ENCODE assay signal across 8 cellular contexts in genomic region chr1:32650157-32650751, GRCh38. TPM values are rescaled to one million over a fixed set of nuclear protein-coding genes. Genes with fewer than 3 reads are reported as not detected.
DNase-seq lines count a peak whose midpoint lies in the region; ATAC-seq, FAIRE-seq and TF ChIP-seq lines count a peak whose summit lies in the region.

Gene ZBTB8OS, minus strand, starts transcription at chr1:32650550. Its CDS starts 21 bp downstream, at chr1:32650529.

- 0 out of 2 replicates have a peak, but pooled peaks cover 3% of the 10 kb centered on the region for H4K20me1 ChIP-seq in HCT116 (ENCODE audit: insufficient read depth)

- H3K9me3 ChIP-seq in HCT116 (ENCODE audit: control insufficient read depth in 1 of 2, insufficient read depth in 1 of 2, low read depth in 1 of 2, low read length in 2 of 2): no peaks in the 10 kb centered on the region

- H3K4me2 ChIP-seq in HCT116 (ENCODE audit: low read length): peak within 1 kb of the TSS; percentile 98

- TSS peak; percentile 91 for BruUV-seq in HCT116 (replicated peaks; lab: Mats Ljungman, UMichigan)

- peak within 1 kb of the TSS; percentile 95 for H3K27ac ChIP-seq in HCT116 (ENCODE audit: low read depth, low read length)

- no peak for TF ChIP-seq CTCF in HCT116 (IDR thresholded peaks at IDR 0.05 in 2 of 3, conservative IDR thresholded peaks at IDR 0.05 in 1 of 3; ENCODE audit: borderline replicate concordance in 1 of 3, insufficient read depth in 1 of 3, low read depth in 2 of 3, low read length in 2 of 3)

- no peaks in the 10 kb centered on the region for H3K9me2 ChIP-seq in HCT116 (ENCODE audit: insufficient read depth)

- TF ChIP-seq POLR2A in HCT116 (IDR thresholded peaks at IDR 0.05; ENCODE audit: borderline replicate concordance, extremely low read depth, insufficient read depth, insufficient read length): peak; percentile 43

- H3K79me2 ChIP-seq in HCT116 (ENCODE audit: insufficient read depth, low read length): peaks cover 93% of the 10 kb centered on the region

- TF ChIP-seq RAD21 in HCT116 (IDR thresholded peaks at IDR 0.05; ENCODE audit: low read depth): no peak

- peak; percentile 91 for FAIRE-seq in G401.6 (lab: Jason Lieb, UNC)

- POLR2A ChIA-PET in HCT116 (lab: Charles Lee): interaction anchor here (0.7 to 1.3 kb wide), 7 partner anchors 10 to 315 kb away, joined by 3 to 8 read pairs (median 3); partner anchors contain the start of gene RNF19B

- RAD21 ChIA-PET in HCT116 (lab: Charles Lee; ENCODE audit: low non-redundant PET in 1 of 2, low total read pairs in 2 of 2, uncharacterized antibody in 2 of 2, unreplicated experiment in 2 of 2): interaction anchor here (0.5 to 1.0 kb wide), 2 partner anchors 39 to 130 kb away, joined by 3 read pairs; no protein-coding TSS in a partner anchor

- peaks cover 11 to 25% of the 10 kb centered on the region in 2 experiments; a peak in 3 of 4 replicates for H3K4me1 ChIP-seq in HCT116 (ENCODE audit: control insufficient read depth in 1 of 2, insufficient read depth in 2 of 2, low read length in 2 of 2)

- H3K36me3 ChIP-seq in HCT116 (ENCODE audit: control insufficient read depth in 1 of 2, insufficient read depth in 2 of 2, low read length in 2 of 2): peaks cover 15 to 28% of the 10 kb centered on the region in 2 experiments

- peak within 1 kb of the TSS; percentile 99 for H3K9ac ChIP-seq in HCT116 (ENCODE audit: low read length)

- H3K27me3 ChIP-seq in HCT116 (ENCODE audit: insufficient read depth, low read length): no peaks in the 10 kb centered on the region

- H2AFZ ChIP-seq in HCT116 (ENCODE audit: low read depth, low read length, poor library complexity, severe bottlenecking): peak within 1 kb of the TSS; percentile 70

- CTCF ChIA-PET in HCT116 (lab: Charles Lee): interaction anchor here (0.8 to 1.4 kb wide), 4 partner anchors 40 to 201 kb away, joined by 3 to 6 read pairs (median 4); no protein-coding TSS in a partner anchor

- DNase-seq in HCT116 (ENCODE audit: low read depth, low spot score) (peak; percentile 87), NAMALWA (ENCODE audit: low spot score) (peak; percentile 99), SK-N-DZ (ENCODE audit: low spot score) (peak; percentile 95), germinal center (ENCODE audit: low spot score) (peak; percentile 88), non-pigmented ciliary epithelial cell (ENCODE audit: low read depth) (peak; percentile 75), superior temporal gyrus (ENCODE audit: extremely low spot score) (peak; percentile 98)
- DNase-seq in activated naive CD4-positive, alpha-beta T cell treated with anti-CD3 and anti-CD28 coated beads, Interleukin-2, amount 50 U/mL, for 16 hours: peak; percentile 86

- intact Hi-C loops in HCT116 (cut with micrococcal nuclease): loop anchor here (1.0 to 10.0 kb wide), 3 partner anchors 112 to 201 kb away; no protein-coding TSS in a partner anchor

- peak within 1 kb of the TSS; percentile 89 to 99 for H3K4me3 ChIP-seq in HCT116 (replicated peaks in 1 of 2; ENCODE audit: low read depth in 1 of 2, low read length in 2 of 2)

- ATAC-seq in HCT116: peak; percentile 80

TF ChIP-seq in HCT116, 20 proteins besides CTCF, POLR2A, EP300 and RAD21:
- TF ChIP-seq EZH2phosphoT487 (IDR thresholded peaks at IDR 0.05; ENCODE audit: borderline replicate concordance) (no peak), MAX (IDR thresholded peaks at IDR 0.05) (no peak; the same call in 1 of the 2 replicates), SRF (IDR thresholded peaks at IDR 0.05; ENCODE audit: low read depth) (no peak), YY1 (IDR thresholded peaks at IDR 0.05; ENCODE audit: extremely low read depth, insufficient replicate concordance, low read depth, low read length) (peak; percentile 88), SP1 (IDR thresholded peaks at IDR 0.05; ENCODE audit: low read depth) (peak; percentile 83), TCF7L2 (IDR thresholded peaks at IDR 0.05; ENCODE audit: borderline replicate concordance, extremely low read depth, insufficient read depth, insufficient read length) (no peak), FOSL1 (IDR thresholded peaks at IDR 0.05; ENCODE audit: low read depth) (no peak), ATF3 (IDR thresholded peaks at IDR 0.05) (no peak), POLR2AphosphoS5 (IDR thresholded peaks at IDR 0.05; ENCODE audit: low read depth, low read length) (peak; percentile 82), EZH2 (IDR thresholded peaks at IDR 0.05) (no peak), ELF1 (IDR thresholded peaks at IDR 0.05; ENCODE audit: borderline replicate concordance, low read depth) (peak; percentile 88), JUND (IDR thresholded peaks at IDR 0.05) (no peak), CEBPB (IDR thresholded peaks at IDR 0.05; ENCODE audit: low read depth) (no peak), CBX3 (IDR thresholded peaks at IDR 0.05; ENCODE audit: low read depth) (0 out of 2 replicates have a peak, but pooled peaks have one; percentile 53), SIN3A (IDR thresholded peaks at IDR 0.05; ENCODE audit: low read depth) (peak; percentile 84), EGR1 (IDR thresholded peaks at IDR 0.05; ENCODE audit: low read depth) (peak; percentile 14; the same call in 1 of the 2 replicates), ZFX (IDR thresholded peaks at IDR 0.05) (no peak; the same call in 1 of the 2 replicates), ZNF274 (IDR thresholded peaks at IDR 0.05; ENCODE audit: low read depth, low read length) (no peak)
- TF ChIP-seq, protein P1, sequence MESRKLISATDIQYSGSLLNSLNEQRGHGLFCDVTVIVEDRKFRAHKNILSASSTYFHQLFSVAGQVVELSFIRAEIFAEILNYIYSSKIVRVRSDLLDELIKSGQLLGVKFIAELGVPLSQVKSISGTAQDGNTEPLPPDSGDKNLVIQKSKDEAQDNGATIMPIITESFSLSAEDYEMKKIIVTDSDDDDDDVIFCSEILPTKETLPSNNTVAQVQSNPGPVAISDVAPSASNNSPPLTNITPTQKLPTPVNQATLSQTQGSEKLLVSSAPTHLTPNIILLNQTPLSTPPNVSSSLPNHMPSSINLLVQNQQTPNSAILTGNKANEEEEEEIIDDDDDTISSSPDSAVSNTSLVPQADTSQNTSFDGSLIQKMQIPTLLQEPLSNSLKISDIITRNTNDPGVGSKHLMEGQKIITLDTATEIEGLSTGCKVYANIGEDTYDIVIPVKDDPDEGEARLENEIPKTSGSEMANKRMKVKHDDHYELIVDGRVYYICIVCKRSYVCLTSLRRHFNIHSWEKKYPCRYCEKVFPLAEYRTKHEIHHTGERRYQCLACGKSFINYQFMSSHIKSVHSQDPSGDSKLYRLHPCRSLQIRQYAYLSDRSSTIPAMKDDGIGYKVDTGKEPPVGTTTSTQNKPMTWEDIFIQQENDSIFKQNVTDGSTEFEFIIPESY (IDR thresholded peaks at IDR 0.05; ENCODE audit: extremely low read depth, insufficient replicate concordance, low read length): no peak
- TF ChIP-seq, protein P2, sequence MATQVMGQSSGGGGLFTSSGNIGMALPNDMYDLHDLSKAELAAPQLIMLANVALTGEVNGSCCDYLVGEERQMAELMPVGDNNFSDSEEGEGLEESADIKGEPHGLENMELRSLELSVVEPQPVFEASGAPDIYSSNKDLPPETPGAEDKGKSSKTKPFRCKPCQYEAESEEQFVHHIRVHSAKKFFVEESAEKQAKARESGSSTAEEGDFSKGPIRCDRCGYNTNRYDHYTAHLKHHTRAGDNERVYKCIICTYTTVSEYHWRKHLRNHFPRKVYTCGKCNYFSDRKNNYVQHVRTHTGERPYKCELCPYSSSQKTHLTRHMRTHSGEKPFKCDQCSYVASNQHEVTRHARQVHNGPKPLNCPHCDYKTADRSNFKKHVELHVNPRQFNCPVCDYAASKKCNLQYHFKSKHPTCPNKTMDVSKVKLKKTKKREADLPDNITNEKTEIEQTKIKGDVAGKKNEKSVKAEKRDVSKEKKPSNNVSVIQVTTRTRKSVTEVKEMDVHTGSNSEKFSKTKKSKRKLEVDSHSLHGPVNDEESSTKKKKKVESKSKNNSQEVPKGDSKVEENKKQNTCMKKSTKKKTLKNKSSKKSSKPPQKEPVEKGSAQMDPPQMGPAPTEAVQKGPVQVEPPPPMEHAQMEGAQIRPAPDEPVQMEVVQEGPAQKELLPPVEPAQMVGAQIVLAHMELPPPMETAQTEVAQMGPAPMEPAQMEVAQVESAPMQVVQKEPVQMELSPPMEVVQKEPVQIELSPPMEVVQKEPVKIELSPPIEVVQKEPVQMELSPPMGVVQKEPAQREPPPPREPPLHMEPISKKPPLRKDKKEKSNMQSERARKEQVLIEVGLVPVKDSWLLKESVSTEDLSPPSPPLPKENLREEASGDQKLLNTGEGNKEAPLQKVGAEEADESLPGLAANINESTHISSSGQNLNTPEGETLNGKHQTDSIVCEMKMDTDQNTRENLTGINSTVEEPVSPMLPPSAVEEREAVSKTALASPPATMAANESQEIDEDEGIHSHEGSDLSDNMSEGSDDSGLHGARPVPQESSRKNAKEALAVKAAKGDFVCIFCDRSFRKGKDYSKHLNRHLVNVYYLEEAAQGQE (IDR thresholded peaks at IDR 0.05; ENCODE audit: low read depth): no peak

RNA-seq across cellular contexts. Expression of gene ZBTB8OS, which starts in this region (rescaled TPM):
- 49.2 TPM for total RNA-seq in HCT116 (2021; ENCODE audit: unreplicated experiment)
- polyA plus RNA-seq in HCT116 (2012): 39.3 and 52.1 TPM in 2 replicates
- polyA plus RNA-seq in SK-N-DZ (2014; cell fraction: cytosol; rRNA removed): 86.8 and 99.1 TPM in 2 replicates
- polyA plus RNA-seq in SK-N-DZ (2014; cell fraction: nucleus; rRNA removed): 64.6 and 79.7 TPM in 2 replicates

Comparison
In these comparisons a context has a peak if more than half of its experiments do, and no peak if none do; other contexts are left out.
1. Peak in every context shown above with its lines: DNase-seq, ATAC-seq, H3K4me3 ChIP-seq and H3K27ac ChIP-seq.